1 cellular context compared by ENCODE assay signal in the genomic region with DNA sequence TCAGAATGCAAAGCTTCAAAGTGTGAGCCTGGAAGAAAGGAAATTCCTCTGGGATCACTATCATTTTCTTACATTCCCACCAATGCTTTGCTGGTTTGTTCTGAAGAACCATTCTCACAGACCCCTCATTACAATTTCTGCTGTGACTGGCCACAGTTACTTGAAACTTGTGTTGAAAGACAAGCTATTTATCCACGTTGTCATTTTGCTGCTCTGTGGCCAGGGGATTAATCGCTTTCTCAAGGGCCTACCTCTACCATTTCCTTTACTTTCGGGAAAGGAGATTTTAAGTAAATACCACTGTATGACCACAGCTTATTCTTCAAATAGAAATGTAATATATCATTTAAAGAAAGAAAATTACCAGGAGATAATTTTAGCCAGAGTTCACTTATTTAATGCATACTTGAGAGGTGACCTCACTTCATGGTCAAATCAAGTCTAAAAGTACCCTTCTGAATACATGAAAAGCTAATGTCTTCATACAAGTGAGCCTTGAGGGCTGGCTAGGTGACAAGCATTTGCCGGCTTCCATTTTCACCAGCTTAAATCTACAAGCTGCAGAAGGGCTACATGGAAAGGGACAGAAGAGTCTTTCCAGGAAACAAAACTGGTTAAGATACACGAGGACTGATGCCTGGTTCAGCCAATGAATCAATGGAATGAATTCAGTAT.
TF ChIP-seq lines count a peak whose summit lies in the region.

No MANE protein-coding gene starts in this region.

TF ChIP-seq in H1, 55 proteins besides CTCF, POLR2A, EP300 and RAD21:
- no peak for TF ChIP-seq TCF12 (IDR thresholded peaks at IDR 0.05; ENCODE audit: low read depth, low read length)
- TF ChIP-seq EZH2 (IDR thresholded peaks at IDR 0.05; ENCODE audit: low read depth, low read length, severe bottlenecking): no peak
- TF ChIP-seq BCL11A (IDR thresholded peaks at IDR 0.05; ENCODE audit: low read depth in 2 of 2, low read length in 2 of 2): no peak
TF ChIP-seq in H1: peak in this region for 0.
